In genomic region chr16:370980-371728, GRCh38 we compare ENCODE assay signal across 8 cellular contexts. TPM values are rescaled to one million over a fixed set of nuclear protein-coding genes. Genes with fewer than 3 reads are reported as not detected.
DNase-seq lines count a peak whose midpoint lies in the region; ATAC-seq and TF ChIP-seq lines count a peak whose summit lies in the region.

No MANE protein-coding gene starts in this region.

- no peak for DNase-seq in CD4-positive, alpha-beta T cell
- no peak for DNase-seq in MM.1S
- DNase-seq in effector memory CD4-positive, alpha-beta T cell, result no peak
- DNase-seq in effector CD4-positive, alpha-beta T cell, result no peak
- DNase-seq in NCI-H187 (lab: John Stamatoyannopoulos, UW), result no peak

- H2AFZ ChIP-seq in MM.1S (ENCODE audit: low read length), result peak overlapping the region; percentile 36
- no peak overlapping the region for H2AFZ ChIP-seq in neuron (ENCODE audit: low read depth, low read length)

- H3K27ac ChIP-seq in CD4-positive, alpha-beta T cell (ENCODE audit: low read depth, low read length), result peak overlapping the region; percentile 23
- no peak overlapping the region for H3K27ac ChIP-seq in MM.1S (ENCODE audit: low read length)
- H3K27ac ChIP-seq in effector memory CD4-positive, alpha-beta T cell (ENCODE audit: insufficient read depth, low read length, poor library complexity, severe bottlenecking), result peak overlapping the region; percentile 37

- H3K9ac ChIP-seq in MM.1S (ENCODE audit: low read length), result no peak overlapping the region; the same call in 1 of the 2 replicates

- ATAC-seq in CD4-positive, alpha-beta T cell (ENCODE audit: poor library complexity), result no peak
- no peak for ATAC-seq in HG03196 (IDR thresholded peaks at IDR 0.05; ENCODE audit: unreplicated experiment)
- no peak for ATAC-seq in HG03571 (IDR thresholded peaks at IDR 0.05; ENCODE audit: unreplicated experiment)

- POLR2A ChIA-PET in CD4-positive, alpha-beta T cell (lab: Charles Lee), result interaction anchor here (0.6 to 2.3 kb wide), 9 partner anchors 9 to 136 kb away, joined by 3 to 60 read pairs (median 4); partner anchors contain the start of genes AXIN1, DECR2, PGAP6 and RAB11FIP3

- CTCF ChIA-PET in CD4-positive, alpha-beta T cell (lab: Charles Lee), result interaction anchor here (0.9 to 2.0 kb wide), 5 partner anchors 9 to 274 kb away, joined by 3 to 8 read pairs (median 4); partner anchors contain the start of genes DECR2 and FAM234A

- H3K4me2 ChIP-seq in MM.1S (ENCODE audit: low read depth, low read length), result peak overlapping the region; percentile 46

- peak overlapping the region; percentile 83 for H3K27ac Mint-ChIP-seq in CD4-positive, alpha-beta T cell

- no peaks in the 10 kb centered on the region for H3K36me3 ChIP-seq in MM.1S (replicated peaks; ENCODE audit: insufficient read depth, low read length)
- peaks cover 58% of the 10 kb centered on the region for H3K36me3 ChIP-seq in effector memory CD4-positive, alpha-beta T cell (ENCODE audit: control insufficient read depth, insufficient read depth, low read length)
- peaks cover 49% of the 10 kb centered on the region for H3K36me3 ChIP-seq in neuron (ENCODE audit: insufficient read depth, low read length)

- H3K27me3 Mint-ChIP-seq in CD4-positive, alpha-beta T cell, result no peaks in the 10 kb centered on the region

- no peaks in the 10 kb centered on the region for H3K9me3 Mint-ChIP-seq in CD4-positive, alpha-beta T cell

- no peak for TF ChIP-seq CTCF in CD4-positive, alpha-beta T cell (IDR thresholded peaks at IDR 0.05)
- TF ChIP-seq CTCF in MM.1S (IDR thresholded peaks at IDR 0.05; ENCODE audit: low read length), result no peak

- peaks cover 17% of the 10 kb centered on the region for H3K4me1 Mint-ChIP-seq in CD4-positive, alpha-beta T cell (ENCODE audit: low read depth)

- no peaks in the 10 kb centered on the region for H4K20me1 ChIP-seq in MM.1S (ENCODE audit: insufficient read depth, low read length)

- H3K4me3 Mint-ChIP-seq in CD4-positive, alpha-beta T cell, result peak overlapping the region; percentile 95

- intact Hi-C loops in CD4-positive, alpha-beta T cell (cut with DNase I, micrococcal nuclease), result loop anchor here in 1 of 2 experiments (1.0 kb wide), 3 partner anchors 10 to 30 kb away; partner anchors contain the start of genes AXIN1, DECR2 and PGAP6

- peaks cover 39% of the 10 kb centered on the region for H3K36me3 Mint-ChIP-seq in CD4-positive, alpha-beta T cell (ENCODE audit: low read depth)

- no peaks in the 10 kb centered on the region for H3K9me3 ChIP-seq in CD4-positive, alpha-beta T cell (ENCODE audit: control insufficient read depth, low read length)
- H3K9me3 ChIP-seq in MM.1S (replicated peaks; ENCODE audit: insufficient read depth, low read length) (no peaks in the 10 kb centered on the region), neuron (ENCODE audit: low read length) (no peaks in the 10 kb centered on the region)
- no peaks in the 10 kb centered on the region for H3K9me3 ChIP-seq in effector memory CD4-positive, alpha-beta T cell (ENCODE audit: control insufficient read depth, low read length)

- peaks cover 5% of the 10 kb centered on the region; the same call in 1 of the 2 replicates for H3K4me1 ChIP-seq in MM.1S (ENCODE audit: low read length)
- H3K4me1 ChIP-seq in effector memory CD4-positive, alpha-beta T cell (ENCODE audit: control insufficient read depth, insufficient read depth, low read length, poor library complexity, severe bottlenecking), result peaks cover 21% of the 10 kb centered on the region
- H3K4me1 ChIP-seq in neuron (ENCODE audit: insufficient read depth, low read length), result peaks cover 9% of the 10 kb centered on the region

- H3K4me3 ChIP-seq in MM.1S (ENCODE audit: low read length) (0 out of 2 replicates have a peak overlapping the region, but pooled peaks have one; percentile 10), neuron (ENCODE audit: low read length) (peak overlapping the region; percentile 30)
- peak overlapping the region; percentile 37 for H3K4me3 ChIP-seq in effector memory CD4-positive, alpha-beta T cell (ENCODE audit: insufficient read depth, low read depth, low read length, poor library complexity, severe bottlenecking)

- H3K27me3 ChIP-seq in CD4-positive, alpha-beta T cell (ENCODE audit: control insufficient read depth, insufficient read depth, low read length), result no peaks in the 10 kb centered on the region
- no peaks in the 10 kb centered on the region for H3K27me3 ChIP-seq in MM.1S (replicated peaks; ENCODE audit: insufficient read depth, low read length)
- no peaks in the 10 kb centered on the region for H3K27me3 ChIP-seq in effector memory CD4-positive, alpha-beta T cell (replicated peaks; ENCODE audit: control insufficient read depth, insufficient read depth, low read length, poor library complexity, severe bottlenecking)
- no peaks in the 10 kb centered on the region for H3K27me3 ChIP-seq in neuron (ENCODE audit: insufficient read depth, low read length)

- 0 out of 2 replicates have a peak, but pooled peaks cover 6% of the 10 kb centered on the region for H3K79me2 ChIP-seq in MM.1S (ENCODE audit: low read length)

- no peaks in the 10 kb centered on the region for H3K9me2 ChIP-seq in MM.1S (replicated peaks; ENCODE audit: insufficient read depth, low read length)

- H3F3A ChIP-seq in MM.1S (ENCODE audit: insufficient read depth, low read length), result no peaks in the 10 kb centered on the region

RNA-seq across cellular contexts. Expression of gene MRPL28, which starts 0.8 kb away (rescaled TPM):
- 10 to 100 TPM; 19.6 to 19.7 TPM for total RNA-seq in CD4-positive, alpha-beta T cell

RNA-seq across cellular contexts. Expression of gene PGAP6, which starts 10.6 kb away (rescaled TPM):
- 10 to 100 TPM; 59.7 to 63.7 TPM for total RNA-seq in CD4-positive, alpha-beta T cell

RNA-seq across cellular contexts. Expression of gene AXIN1, which starts 18.6 kb away (rescaled TPM):
- 10 to 100 TPM; 24.7 to 26.3 TPM for total RNA-seq in CD4-positive, alpha-beta T cell

RNA-seq across cellular contexts. Expression of gene NME4, which starts 25.8 kb away (rescaled TPM):
- 10 to 100 TPM; 31.2 to 32.6 TPM for total RNA-seq in CD4-positive, alpha-beta T cell

RNA-seq across cellular contexts. Expression of gene DECR2, which starts 30.5 kb away (rescaled TPM):
- total RNA-seq in CD4-positive, alpha-beta T cell, result 1 to 10 TPM; 5.7 to 7.0 TPM
